Comparison of ENCODE assay signal across 10 cellular contexts in the genomic region with DNA sequence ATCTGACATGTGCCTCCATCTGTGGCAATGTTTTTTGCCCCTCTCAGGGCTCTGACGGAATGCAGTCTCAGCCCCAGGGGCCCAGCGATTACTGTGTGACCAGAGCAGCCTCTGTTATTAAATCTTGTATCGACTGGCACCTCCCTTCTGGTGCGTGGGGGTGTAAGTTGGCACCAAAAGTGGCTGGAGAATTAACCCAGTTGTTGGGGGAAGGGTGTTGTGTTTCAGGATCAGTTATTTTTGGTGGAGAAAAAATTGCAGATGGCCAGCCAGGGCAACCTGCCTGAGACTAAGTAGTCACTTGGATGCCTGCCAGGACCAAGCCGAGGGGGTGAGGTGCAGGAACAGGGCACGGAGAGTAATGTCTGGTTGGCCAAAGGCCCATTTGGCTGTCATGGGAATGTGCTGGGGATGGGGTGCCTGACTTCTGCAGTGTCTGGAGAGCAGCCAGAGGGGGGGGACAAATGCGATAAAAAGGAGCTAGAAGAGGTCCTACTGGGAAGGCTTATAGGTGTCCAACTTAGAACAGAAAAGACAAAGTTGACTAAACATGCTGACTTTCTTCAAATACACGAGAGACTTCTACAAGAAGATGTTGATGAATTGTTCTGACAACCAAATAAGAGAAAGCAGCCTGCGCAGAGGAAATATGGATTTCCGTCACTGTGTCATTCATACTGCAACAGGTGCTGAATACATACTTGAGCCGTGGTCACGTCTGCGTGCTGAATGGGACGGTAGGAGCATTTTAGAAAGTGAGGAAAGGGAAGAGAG.
DNase-seq lines count a peak whose midpoint lies in the region; ATAC-seq and TF ChIP-seq lines count a peak whose summit lies in the region.
"Had no signal": no experiment of that assay in that cellular context is flagged by ENCODE, and none has a peak within 500 bp of the region (broad histone marks: within the 10 kb centered on the region; RNA-seq: fewer than 3 reads in every experiment).

No MANE protein-coding gene starts in this region.

- no peak overlapping the region for H4K8ac ChIP-seq in mesenchymal stem cell (ENCODE audit: low read length)
- H4K8ac ChIP-seq in H9 (replicated peaks; ENCODE audit: insufficient read length, low read depth, low read length) = no peak overlapping the region

- H2BK20ac ChIP-seq in H9 (ENCODE audit: low read depth, low read length, poor library complexity, severe bottlenecking) = no peak overlapping the region

- H2BK5ac ChIP-seq in mesenchymal stem cell (ENCODE audit: low read depth, low read length, poor library complexity, severe bottlenecking) = no peak overlapping the region
- no peak overlapping the region for H2BK5ac ChIP-seq in H9 (ENCODE audit: insufficient read length, low read length)

- H3K4me1 Mint-ChIP-seq in naive B cell (no peaks in the 10 kb centered on the region), H9 (peaks cover 14 to 21% of the 10 kb centered on the region in 2 experiments)
- peaks cover 0 to 2% (median 0%) of the 10 kb centered on the region in 3 donors for H3K4me1 Mint-ChIP-seq in CD8-positive, alpha-beta memory T cell

- H3K27ac ChIP-seq in mesenchymal stem cell (ENCODE audit: low read length, poor library complexity, severe bottlenecking) (no peak overlapping the region), H9 (ENCODE audit: insufficient read length, low read depth, low read length) (no peak overlapping the region)
- no peak overlapping the region for H3K27ac ChIP-seq in CD8-positive, alpha-beta memory T cell (ENCODE audit: low read depth, low read length)

- no peak overlapping the region for H3T11ph ChIP-seq in H9 (ENCODE audit: low read length)

- no peak overlapping the region for H3K18ac ChIP-seq in mesenchymal stem cell (ENCODE audit: low read depth in 1 of 2, low read length in 2 of 2)
- H3K18ac ChIP-seq in H9 (ENCODE audit: insufficient read length, low read depth, low read length) = no peak overlapping the region

- no peaks in the 10 kb centered on the region for H3K36me3 ChIP-seq in mesenchymal stem cell (ENCODE audit: control insufficient read depth in 1 of 2, insufficient read depth in 2 of 2, low read depth in 1 of 2, low read length in 2 of 2)
- no peaks in the 10 kb centered on the region for H3K36me3 ChIP-seq in CD8-positive, alpha-beta memory T cell (ENCODE audit: insufficient read depth, low read length)

- H3K27me3 ChIP-seq in mesenchymal stem cell (ENCODE audit: control insufficient read depth in 1 of 2, insufficient read depth in 1 of 2, low read length in 2 of 2) (peaks cover 21 to 45% of the 10 kb centered on the region in 2 experiments), H9 (ENCODE audit: insufficient read depth, low read length) (no peaks in the 10 kb centered on the region)
- H3K27me3 ChIP-seq in CD8-positive, alpha-beta memory T cell (ENCODE audit: insufficient read depth, low read length, poor library complexity, severe bottlenecking) = no peaks in the 10 kb centered on the region

- no peaks in the 10 kb centered on the region for H3K23me2 ChIP-seq in H9 (ENCODE audit: insufficient read length, low read depth, low read length, poor library complexity, severe bottlenecking)

- no peak overlapping the region for H3K56ac ChIP-seq in H9 (ENCODE audit: insufficient read length, low read depth, low read length)

- no peaks in the 10 kb centered on the region for H3K36me3 Mint-ChIP-seq in naive B cell
- peaks cover 0 to 2% (median 0%) of the 10 kb centered on the region in 3 experiments; a peak in 2 of 7 replicates for H3K36me3 Mint-ChIP-seq in H9 (ENCODE audit: insufficient read depth in 1 of 3, low read depth in 3 of 3)
- H3K36me3 Mint-ChIP-seq in CD8-positive, alpha-beta memory T cell = no peaks in the 10 kb centered on the region

- H3K79me2 ChIP-seq in H9 (ENCODE audit: insufficient read depth, low read length) = no peaks in the 10 kb centered on the region

- H3K9ac ChIP-seq in mesenchymal stem cell (ENCODE audit: low read length) = no peak overlapping the region
- H3K9ac ChIP-seq in H9 (ENCODE audit: extremely low read depth, insufficient read length, low read length) = no peak overlapping the region

- no peak overlapping the region for H3K4me3 ChIP-seq in mesenchymal stem cell (ENCODE audit: insufficient read depth in 1 of 2, low read depth in 1 of 2, low read length in 2 of 2)
- no peak overlapping the region for H3K4me3 ChIP-seq in CD8-positive, alpha-beta memory T cell (ENCODE audit: low read length)

- H3K4me3 Mint-ChIP-seq in naive B cell (no peak overlapping the region), H9 (no peak overlapping the region)
- no peak overlapping the region for H3K4me3 Mint-ChIP-seq in CD8-positive, alpha-beta memory T cell

- H2AFZ ChIP-seq in mesenchymal stem cell (ENCODE audit: low read depth, low read length) = no peak overlapping the region
- no peak overlapping the region for H2AFZ ChIP-seq in H9 (ENCODE audit: low read length)

- H3K4me2 ChIP-seq in mesenchymal stem cell (ENCODE audit: low read length, poor library complexity, severe bottlenecking) (no peak overlapping the region), H9 (ENCODE audit: insufficient read depth, insufficient read length, low read length) (no peak overlapping the region)

- no peak for TF ChIP-seq CTCF in H9 (conservative IDR thresholded peaks at IDR 0.05)

- H3K4me1 ChIP-seq in mesenchymal stem cell (ENCODE audit: control insufficient read depth, insufficient read depth, low read depth, low read length) = peaks cover 6% of the 10 kb centered on the region
- H3K4me1 ChIP-seq in H9 (ENCODE audit: insufficient read depth, low read length) = no peaks in the 10 kb centered on the region
- no peaks in the 10 kb centered on the region for H3K4me1 ChIP-seq in CD8-positive, alpha-beta memory T cell (ENCODE audit: insufficient read depth, low read length)

- ATAC-seq in naive B cell (ENCODE audit: low read depth in 2 of 2) (no peak), GM21528 (IDR thresholded peaks at IDR 0.05; ENCODE audit: low FRiP score, unreplicated experiment) (no peak)

- H2BK15ac ChIP-seq in mesenchymal stem cell (ENCODE audit: low read depth, poor library complexity, severe bottlenecking) (no peak overlapping the region), H9 (ENCODE audit: low read depth, low read length) (no peak overlapping the region)

- H3K9me3 Mint-ChIP-seq in naive B cell (no peaks in the 10 kb centered on the region), H9 (no peaks in the 10 kb centered on the region)
- H3K9me3 Mint-ChIP-seq in CD8-positive, alpha-beta memory T cell = no peaks in the 10 kb centered on the region

- H3K23ac ChIP-seq in mesenchymal stem cell (ENCODE audit: low read length in 2 of 2) (no peak overlapping the region), H9 (ENCODE audit: insufficient read length, low read depth, low read length) (no peak overlapping the region)

- DNase-seq in EH (ENCODE audit: low read depth) = peak; percentile 21
- DNase-seq in NCI-H2081 treated with DMSO at 0.1 percent for 48 hours (lab: John Stamatoyannopoulos, UW) = peak; percentile 57
- peak; percentile 1 for DNase-seq in T1000 (lab: John Stamatoyannopoulos, UW)
- peak; percentile 3 for DNase-seq in naive B cell
- DNase-seq in mesenchymal stem cell = no peak
- no peak for DNase-seq in H9
- no peak for DNase-seq in CD8-positive, alpha-beta memory T cell
- DNase-seq: activated CD8-positive, alpha-beta memory T cell treated with anti-CD3 and anti-CD28 coated beads, Interleukin-2, amount 50 U/mL, for 48 hours; NCI-H1930 had no signal

- H2BK120ac ChIP-seq in mesenchymal stem cell (ENCODE audit: low read depth, low read length) (no peak overlapping the region), H9 (ENCODE audit: low read depth, low read length, poor library complexity, severe bottlenecking) (no peak overlapping the region)

- WGBS in mesenchymal stem cell = 88% methylated on average over 14 of the region's 14 CpGs
- no CpG with 5 or more reads among the region's 14 CpGs for WGBS in H9 (ENCODE audit: extremely low coverage, insufficient read length, low lambda C conversion rate)

- no peaks in the 10 kb centered on the region for H4K20me1 ChIP-seq in H9 (ENCODE audit: control insufficient read depth, insufficient read depth, insufficient read length)

- H3K9me3 ChIP-seq in mesenchymal stem cell (ENCODE audit: control insufficient read depth, low read length) (no peaks in the 10 kb centered on the region), H9 (ENCODE audit: control insufficient read depth, low read depth, low read length) (no peaks in the 10 kb centered on the region)
- no peaks in the 10 kb centered on the region for H3K9me3 ChIP-seq in CD8-positive, alpha-beta memory T cell (ENCODE audit: low read length)

- POLR2A ChIA-PET in CD8-positive, alpha-beta memory T cell (lab: Charles Lee) = no interaction called here

- H3K4ac ChIP-seq in mesenchymal stem cell (ENCODE audit: low read depth in 1 of 2, low read length in 2 of 2) (no peak overlapping the region), H9 (ENCODE audit: low read depth, low read length) (no peak overlapping the region)

- H3K79me1 ChIP-seq in mesenchymal stem cell (replicated peaks; ENCODE audit: low read length, poor library complexity, severe bottlenecking) = no peaks in the 10 kb centered on the region
- no peaks in the 10 kb centered on the region for H3K79me1 ChIP-seq in H9 (ENCODE audit: insufficient read depth, low read depth, low read length, poor library complexity, severe bottlenecking)

- H2AK5ac ChIP-seq in mesenchymal stem cell (ENCODE audit: low read length, severe bottlenecking) = no peak overlapping the region
- no peak overlapping the region for H2AK5ac ChIP-seq in H9 (ENCODE audit: insufficient read length, low read length)

- H2BK12ac ChIP-seq in mesenchymal stem cell (ENCODE audit: low read length in 2 of 2) = no peak overlapping the region
- no peak overlapping the region for H2BK12ac ChIP-seq in H9 (ENCODE audit: insufficient read length, low read depth, low read length)

- CTCF ChIA-PET in CD8-positive, alpha-beta memory T cell (lab: Charles Lee) = no interaction called here

- H3K27ac Mint-ChIP-seq in naive B cell (peak overlapping the region in 2 of 6 donors; percentile 1 to 53), H9 (no peak overlapping the region)
- peak overlapping the region in 1 of 8 donors; percentile 33 for H3K27ac Mint-ChIP-seq in CD8-positive, alpha-beta memory T cell

- H3K27me3 Mint-ChIP-seq in naive B cell (peaks cover 0 to 4% (median 2%) of the 10 kb centered on the region in 3 donors), H9 (ENCODE audit: low read depth) (no peaks in the 10 kb centered on the region; the same call in none of the 2 replicates)
- H3K27me3 Mint-ChIP-seq in CD8-positive, alpha-beta memory T cell = peaks cover 1 to 4% of the 10 kb centered on the region in 2 donors

- H3K14ac ChIP-seq in mesenchymal stem cell (ENCODE audit: low read length in 2 of 2) = no peak overlapping the region
- no peak overlapping the region for H3K14ac ChIP-seq in H9 (ENCODE audit: insufficient read depth, low read length)

- H4K91ac ChIP-seq in mesenchymal stem cell (ENCODE audit: low read length) (no peak overlapping the region), H9 (ENCODE audit: insufficient read length, low read depth, low read length) (no peak overlapping the region)

- no peak overlapping the region for H4K5ac ChIP-seq in H9 (ENCODE audit: insufficient read length, low read depth, low read length)

Comparison
In these comparisons a context has a peak if more than half of its experiments do, and no peak if none do; other contexts are left out.
1. DNase-seq: peak in EH (single experiment), NCI-H2081 treated with DMSO at 0.1 percent for 48 hours (single experiment), T1000 (single experiment) and naive B cell (single experiment); none in mesenchymal stem cell (single experiment), H9 (single experiment) and CD8-positive, alpha-beta memory T cell (0 of 5).